In the genomic region with DNA sequence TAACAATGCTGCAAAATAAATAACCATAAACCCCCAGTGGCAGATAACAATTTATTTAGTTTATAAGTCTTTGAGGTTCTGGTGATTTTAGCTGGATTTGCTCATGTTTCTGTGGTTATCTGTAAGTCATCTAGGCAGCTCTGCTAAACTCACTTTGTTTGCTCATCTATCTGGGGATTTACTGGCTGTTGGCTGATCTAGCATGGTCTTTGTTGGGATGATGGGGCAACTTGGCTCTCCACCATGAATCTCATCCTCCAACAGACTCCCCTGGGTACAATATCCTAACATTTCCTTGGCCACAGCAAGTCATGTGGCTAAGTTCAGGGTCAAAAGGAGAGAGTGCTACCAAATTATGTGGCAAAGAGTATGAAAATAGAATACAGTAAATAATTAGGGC, we compare ENCODE assay signal across 5 cellular contexts.
"Had no signal": no experiment of that assay in that cellular context is flagged by ENCODE, and none has a peak within 500 bp of the region (broad histone marks: within the 10 kb centered on the region; RNA-seq: fewer than 3 reads in every experiment).

No MANE protein-coding gene starts in this region.

- DNase-seq: IMR-90, KBM-7, KG1 had no signal

- ATAC-seq: HepG2, K562 had no signal
